Comparison of ENCODE assay signal across 7 cellular contexts in genomic region chr21:6080941-6081655, GRCh38.
A peak's percentile ranks its signal among the peaks of the same experiment; 100 is the strongest.
DNase-seq lines count a peak whose midpoint lies in the region; ATAC-seq, FAIRE-seq and TF ChIP-seq lines count a peak whose summit lies in the region.
"Not testable (repeated sequence)": the region's sequence is repeated elsewhere in the genome, so short reads cannot be mapped to it uniquely, and the experiment has no call there.

No MANE protein-coding gene starts in this region.

- not testable (repeated sequence) for H3K9me1 ChIP-seq in endothelial cell of umbilical vein (replicated peaks; ENCODE audit: control insufficient read depth, extremely low read depth, insufficient read depth, low read length)

- H3K36me3 Mint-ChIP-seq in activated B cell treated with CpG ODN at 0.5 μM for 24 hours (ENCODE audit: low read depth); activated T-helper 17 cell treated with anti-CD3 and anti-CD28 coated beads, Interleukin-2, amount 50 U/mL, for 72 hours (ENCODE audit: low read depth); stimulated activated naive B cell treated with anti-CD40 and anti-IgM and Interleukin-4, amounts not matched to agents 10 μg/mL and 1 μg/mL and 100 μg/mL, for 72 hours: not testable (repeated sequence)

- POLR2A ChIA-PET in activated B cell treated with CpG ODN at 0.5 μM for 24 hours (lab: Charles Lee); endothelial cell of umbilical vein (lab: Charles Lee): not testable (repeated sequence)

- not testable (repeated sequence) for H3K27me3 Mint-ChIP-seq in activated B cell treated with CpG ODN at 0.5 μM for 24 hours; activated T-helper 17 cell treated with anti-CD3 and anti-CD28 coated beads, Interleukin-2, amount 50 U/mL, for 72 hours; stimulated activated naive B cell treated with anti-CD40 and anti-IgM and Interleukin-4, amounts not matched to agents 10 μg/mL and 1 μg/mL and 100 μg/mL, for 72 hours

- not testable (repeated sequence) for H3K4me3 Mint-ChIP-seq in activated B cell treated with CpG ODN at 0.5 μM for 24 hours; activated T-helper 17 cell treated with anti-CD3 and anti-CD28 coated beads, Interleukin-2, amount 50 U/mL, for 72 hours; stimulated activated naive B cell treated with anti-CD40 and anti-IgM and Interleukin-4, amounts not matched to agents 10 μg/mL and 1 μg/mL and 100 μg/mL, for 72 hours

- H3K36me3 ChIP-seq in endothelial cell of umbilical vein (ENCODE audit: control insufficient read depth in 2 of 2, extremely low read depth in 1 of 2, insufficient read depth in 2 of 2, low read length in 2 of 2); lower lobe of right lung: not testable (repeated sequence)

- H3K9me3 Mint-ChIP-seq in activated B cell treated with CpG ODN at 0.5 μM for 24 hours; activated T-helper 17 cell treated with anti-CD3 and anti-CD28 coated beads, Interleukin-2, amount 50 U/mL, for 72 hours; stimulated activated naive B cell treated with anti-CD40 and anti-IgM and Interleukin-4, amounts not matched to agents 10 μg/mL and 1 μg/mL and 100 μg/mL, for 72 hours: not testable (repeated sequence)

- not testable (repeated sequence) for H3K4me2 ChIP-seq in endothelial cell of umbilical vein (ENCODE audit: insufficient read depth, low read length)

- not testable (repeated sequence) for H3K27me3 ChIP-seq in endothelial cell of umbilical vein (ENCODE audit: control insufficient read depth in 2 of 2, insufficient read depth in 2 of 2, low read length in 2 of 2); lower lobe of right lung (ENCODE audit: low read depth)

- DNase-seq in activated B cell treated with CpG ODN at 0.5 μM for 24 hours; endothelial cell of umbilical vein (ENCODE audit: low read depth, low spot score); left cardiac atrium; lower lobe of right lung; omental fat pad (ENCODE audit: low spot score); stimulated activated naive B cell treated with anti-CD40 and anti-IgM and Interleukin-4, amounts not matched to agents 10 μg/mL and 1 μg/mL and 100 μg/mL, for 72 hours: not testable (repeated sequence)

- not testable (repeated sequence) for H3K27ac ChIP-seq in endothelial cell of umbilical vein (ENCODE audit: insufficient read depth, low read depth, low read length); lower lobe of right lung

- intact Hi-C loops in activated B cell treated with CpG ODN at 0.5 μM for 24 hours (cut with micrococcal nuclease); endothelial cell of umbilical vein (cut with micrococcal nuclease); left cardiac atrium (cut with DNase I); lower lobe of right lung (cut with DNase I): not testable (repeated sequence)

- not testable (repeated sequence) for H3K4me1 ChIP-seq in endothelial cell of umbilical vein (ENCODE audit: control insufficient read depth, extremely low read depth, insufficient read depth, low read length); lower lobe of right lung

- not testable (repeated sequence) for H2AFZ ChIP-seq in endothelial cell of umbilical vein (ENCODE audit: low read depth, low read length)

- H3K4me1 Mint-ChIP-seq in activated B cell treated with CpG ODN at 0.5 μM for 24 hours; activated T-helper 17 cell treated with anti-CD3 and anti-CD28 coated beads, Interleukin-2, amount 50 U/mL, for 72 hours; stimulated activated naive B cell treated with anti-CD40 and anti-IgM and Interleukin-4, amounts not matched to agents 10 μg/mL and 1 μg/mL and 100 μg/mL, for 72 hours: not testable (repeated sequence)

- TSS peak; percentile 60 for BruUV-seq in endothelial cell of umbilical vein (replicated peaks; lab: Mats Ljungman, UMichigan)

- peak; percentile 62 for ATAC-seq in activated B cell treated with CpG ODN at 0.5 μM for 24 hours (ENCODE audit: low read depth)
- peak; percentile 21 for ATAC-seq in activated T-helper 17 cell treated with anti-CD3 and anti-CD28 coated beads, Interleukin-2, amount 50 U/mL, for 72 hours (replicated peaks)
- peak; percentile 70 to 78 for ATAC-seq in left cardiac atrium
- ATAC-seq in lower lobe of right lung, result peak; percentile 45 to 77
- peak; percentile 33 for ATAC-seq in omental fat pad (ENCODE audit: low FRiP score)
- peak; percentile 78 to 82 for ATAC-seq in stimulated activated naive B cell treated with anti-CD40 and anti-IgM and Interleukin-4, amounts not matched to agents 10 μg/mL and 1 μg/mL and 100 μg/mL, for 72 hours (replicated peaks)

- not testable (repeated sequence) for H3K27ac Mint-ChIP-seq in activated B cell treated with CpG ODN at 0.5 μM for 24 hours; activated T-helper 17 cell treated with anti-CD3 and anti-CD28 coated beads, Interleukin-2, amount 50 U/mL, for 72 hours; stimulated activated naive B cell treated with anti-CD40 and anti-IgM and Interleukin-4, amounts not matched to agents 10 μg/mL and 1 μg/mL and 100 μg/mL, for 72 hours

- CTCF ChIA-PET in activated B cell treated with CpG ODN at 0.5 μM for 24 hours (lab: Charles Lee); endothelial cell of umbilical vein (lab: Charles Lee): not testable (repeated sequence)

- H3K9ac ChIP-seq in endothelial cell of umbilical vein (replicated peaks; ENCODE audit: extremely low read depth, insufficient read depth, low read length), result not testable (repeated sequence)

- not testable (repeated sequence) for H3K9me3 ChIP-seq in endothelial cell of umbilical vein (replicated peaks; ENCODE audit: control insufficient read depth, insufficient read depth, low read length); lower lobe of right lung

- FAIRE-seq in endothelial cell of umbilical vein (lab: Jason Lieb, UNC), result not testable (repeated sequence)

- not testable (repeated sequence) for H4K20me1 ChIP-seq in endothelial cell of umbilical vein (replicated peaks; ENCODE audit: control insufficient read depth, extremely low read depth, insufficient read depth, low read length)

- not testable (repeated sequence) for TF ChIP-seq POLR2A in endothelial cell of umbilical vein (IDR thresholded peaks at IDR 0.05; ENCODE audit: low read depth, low read length)

- not testable (repeated sequence) for TF ChIP-seq CTCF in activated B cell treated with CpG ODN at 0.5 μM for 24 hours (IDR thresholded peaks at IDR 0.05); endothelial cell of umbilical vein (IDR thresholded peaks at IDR 0.05; ENCODE audit: extremely low read depth in 1 of 2, insufficient read depth in 1 of 2, low read depth in 1 of 2, low read length in 2 of 2); lower lobe of right lung (IDR thresholded peaks at IDR 0.05); omental fat pad (IDR thresholded peaks at IDR 0.05)

- dilution Hi-C loops in endothelial cell of umbilical vein (cut with MboI; ENCODE audit: extremely low pct_ligation_motif_present, low sequenced_read_pairs), result not testable (repeated sequence)

- not testable (repeated sequence) for H3K79me2 ChIP-seq in endothelial cell of umbilical vein (ENCODE audit: control insufficient read depth, insufficient read depth, low read length)

- not testable (repeated sequence) for H3K4me3 ChIP-seq in endothelial cell of umbilical vein (replicated peaks in 1 of 3; ENCODE audit: insufficient read depth in 1 of 3, low read depth in 1 of 3, low read length in 3 of 3); lower lobe of right lung

Comparison
In these comparisons a context has a peak if more than half of its experiments do, and no peak if none do; other contexts are left out.
1. ATAC-seq: peak in every context shown above with its lines; median percentile 80 in stimulated activated naive B cell treated with anti-CD40 and anti-IgM and Interleukin-4, amounts not matched to agents 10 μg/mL and 1 μg/mL and 100 μg/mL, for 72 hours; 74 in left cardiac atrium; 62 in activated B cell treated with CpG ODN at 0.5 μM for 24 hours; 61 in lower lobe of right lung; 33 in omental fat pad; 21 in activated T-helper 17 cell treated with anti-CD3 and anti-CD28 coated beads, Interleukin-2, amount 50 U/mL, for 72 hours.